Comparison of ENCODE assay signal across 14 cellular contexts in genomic region chr5:175520321-175520720, GRCh38. TPM values are rescaled to one million over a fixed set of nuclear protein-coding genes. Genes with fewer than 3 reads are reported as not detected.
A peak's percentile ranks its signal among the peaks of the same experiment; 100 is the strongest.
DNase-seq lines count a peak whose midpoint lies in the region; ATAC-seq and TF ChIP-seq lines count a peak whose summit lies in the region.
"Had no signal": no experiment of that assay in that cellular context is flagged by ENCODE, and none has a peak within 500 bp of the region (broad histone marks: within the 10 kb centered on the region; RNA-seq: fewer than 3 reads in every experiment).

No MANE protein-coding gene starts in this region.

- H3K4me3 ChIP-seq in neural progenitor cell: no peak overlapping the region
- H3K4me3 ChIP-seq in SJCRH30: no peak overlapping the region
- no peak overlapping the region for H3K4me3 ChIP-seq in coronary artery
- H3K4me3 ChIP-seq: Peyer's patch, tibial artery had no signal

- peak overlapping the region; percentile 88 for H3K4me3 Mint-ChIP-seq in activated T-helper 17 cell treated with anti-CD3 and anti-CD28 coated beads, Interleukin-2, amount 50 U/mL, for 72 hours
- H3K4me3 Mint-ChIP-seq in neural crest cell (no peak overlapping the region), neural progenitor cell (no peak overlapping the region)

- H3K4me1 Mint-ChIP-seq in activated T-helper 17 cell treated with anti-CD3 and anti-CD28 coated beads, Interleukin-2, amount 50 U/mL, for 72 hours: peaks cover 70% of the 10 kb centered on the region
- H3K4me1 Mint-ChIP-seq in neural crest cell (peaks cover 3% of the 10 kb centered on the region), neural progenitor cell (no peaks in the 10 kb centered on the region)

- H3K9ac ChIP-seq in neural progenitor cell: no peak overlapping the region

- no peaks in the 10 kb centered on the region for H3K9me3 ChIP-seq in neural progenitor cell (ENCODE audit: low read depth)
- no peaks in the 10 kb centered on the region for H3K9me3 ChIP-seq in SJCRH30 (replicated peaks)
- H3K9me3 ChIP-seq: tibial artery had no signal

- DNase-seq in activated T-cell treated with anti-CD3 and anti-CD28 coated beads for 48 hours (ENCODE audit: low read depth) (peak; percentile 58), activated T-cell treated with anti-CD3 and anti-CD28 coated beads for 4 hours (no peak), neural crest cell (ENCODE audit: low read depth, low spot score) (no peak), neural progenitor cell (ENCODE audit: low spot score) (no peak), SJCRH30 (no peak), coronary artery (ENCODE audit: low spot score) (no peak)
- DNase-seq: ACHN, head of caudate nucleus, kidney glomerular epithelial cell, NCI-H226, Peyer's patch, tibial artery had no signal

- no peaks in the 10 kb centered on the region for H3K79me2 ChIP-seq in neural progenitor cell (ENCODE audit: low read depth)

- H3K27ac ChIP-seq in neural progenitor cell (no peak overlapping the region), SJCRH30 (no peak overlapping the region), coronary artery (no peak overlapping the region)
- H3K27ac ChIP-seq: Peyer's patch, tibial artery had no signal

- H3K4me2 ChIP-seq in neural progenitor cell: no peak overlapping the region

- H3K4me1 ChIP-seq in neural progenitor cell (no peaks in the 10 kb centered on the region), SJCRH30 (no peaks in the 10 kb centered on the region)
- H3K4me1 ChIP-seq: Peyer's patch, tibial artery had no signal

- no peaks in the 10 kb centered on the region for H4K20me1 ChIP-seq in neural progenitor cell (ENCODE audit: low read depth)

- peaks cover 20% of the 10 kb centered on the region for H3K36me3 ChIP-seq in neural progenitor cell
- peaks cover 91% of the 10 kb centered on the region for H3K36me3 ChIP-seq in SJCRH30

- H3K27me3 Mint-ChIP-seq in activated T-helper 17 cell treated with anti-CD3 and anti-CD28 coated beads, Interleukin-2, amount 50 U/mL, for 72 hours: no peaks in the 10 kb centered on the region
- H3K27me3 Mint-ChIP-seq in neural crest cell (ENCODE audit: low read depth) (no peaks in the 10 kb centered on the region), neural progenitor cell (ENCODE audit: insufficient read depth, low read depth) (no peaks in the 10 kb centered on the region)

- peaks cover 12% of the 10 kb centered on the region for H3K9me3 Mint-ChIP-seq in activated T-helper 17 cell treated with anti-CD3 and anti-CD28 coated beads, Interleukin-2, amount 50 U/mL, for 72 hours
- H3K9me3 Mint-ChIP-seq in neural crest cell (peaks cover 9% of the 10 kb centered on the region), neural progenitor cell (no peaks in the 10 kb centered on the region)

- H3K27ac Mint-ChIP-seq in activated T-helper 17 cell treated with anti-CD3 and anti-CD28 coated beads, Interleukin-2, amount 50 U/mL, for 72 hours: peak overlapping the region; percentile 92
- H3K27ac Mint-ChIP-seq in neural crest cell (ENCODE audit: unreplicated experiment) (peak overlapping the region; percentile 72), neural progenitor cell (no peak overlapping the region)

- H3K27me3 ChIP-seq in neural progenitor cell: no peaks in the 10 kb centered on the region
- H3K27me3 ChIP-seq in SJCRH30: no peaks in the 10 kb centered on the region
- H3K27me3 ChIP-seq: Peyer's patch, tibial artery had no signal

- H3F3A ChIP-seq in neural progenitor cell (ENCODE audit: low read depth): no peaks in the 10 kb centered on the region

- ATAC-seq in activated T-helper 17 cell treated with anti-CD3 and anti-CD28 coated beads, Interleukin-2, amount 50 U/mL, for 72 hours (replicated peaks): peak; percentile 10
- ATAC-seq in HG03439 (IDR thresholded peaks at IDR 0.05; ENCODE audit: unreplicated experiment): no peak

- no peak overlapping the region for H2AFZ ChIP-seq in neural progenitor cell (replicated peaks)

- TF ChIP-seq CTCF in neural crest cell (conservative IDR thresholded peaks at IDR 0.05) (no peak), neural progenitor cell (IDR thresholded peaks at IDR 0.05) (no peak), coronary artery (IDR thresholded peaks at IDR 0.05) (no peak)

- H3K36me3 Mint-ChIP-seq in activated T-helper 17 cell treated with anti-CD3 and anti-CD28 coated beads, Interleukin-2, amount 50 U/mL, for 72 hours (ENCODE audit: low read depth): peaks cover 100% of the 10 kb centered on the region
- H3K36me3 Mint-ChIP-seq in neural crest cell (ENCODE audit: low read depth) (peaks cover 48% of the 10 kb centered on the region), neural progenitor cell (peaks cover 49% of the 10 kb centered on the region)

RNA-seq across cellular contexts. Expression of gene SFXN1, which starts 42.0 kb away (rescaled TPM):
- 100 to 1,000 TPM; 225 to 256 TPM for total RNA-seq in activated T-helper 17 cell treated with anti-CD3 and anti-CD28 coated beads, Interleukin-2, amount 50 U/mL, for 72 hours
- total RNA-seq in neural crest cell (103 TPM in 2 replicates), neural progenitor cell (ENCODE audit: low replicate concordance) (146 and 181 TPM in 2 replicates)
- total RNA-seq in SJCRH30 (2014; rRNA removed; shearing (Covaris generic)): 181 and 187 TPM in 2 replicates
